Comparison of ENCODE assay signal across 10 cellular contexts in the genomic region with DNA sequence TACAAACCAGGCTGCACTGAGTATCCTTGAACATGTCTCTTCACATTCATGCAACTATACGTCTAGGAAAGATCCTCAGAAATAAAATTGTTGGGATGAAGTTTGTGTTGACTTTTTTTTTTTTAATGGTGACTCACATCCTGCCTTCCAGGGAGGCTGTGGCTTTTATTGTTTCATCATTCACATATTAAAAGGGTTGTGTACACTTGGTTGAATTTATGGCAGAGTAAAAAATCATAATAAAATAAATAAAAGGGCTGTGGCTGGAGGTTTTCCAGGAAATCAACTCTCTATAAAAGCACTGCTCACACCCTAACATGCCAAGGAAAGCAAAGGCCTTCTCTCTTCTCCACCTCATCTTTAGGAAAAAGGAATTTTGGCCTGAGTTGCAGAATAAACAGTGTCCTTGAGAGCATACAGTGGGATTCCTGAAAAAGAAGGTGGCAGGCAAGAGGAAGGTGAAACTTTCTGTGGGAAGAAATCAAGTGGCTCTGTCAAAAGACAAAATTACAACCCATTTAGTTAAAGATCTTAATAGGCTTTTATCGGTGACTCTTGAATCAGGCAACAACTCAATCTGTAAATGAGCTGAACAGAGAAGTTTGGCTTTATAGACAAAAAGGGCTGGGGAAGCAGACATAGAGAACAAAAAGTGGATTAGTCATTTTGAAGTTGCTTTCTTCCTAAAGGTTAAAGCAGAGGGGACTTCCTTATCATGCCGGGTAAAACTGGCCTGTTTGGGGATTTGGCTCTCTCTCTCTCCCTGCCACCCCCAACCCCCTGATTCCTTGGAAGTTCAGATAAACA. TPM values are rescaled to one million over a fixed set of nuclear protein-coding genes. Genes with fewer than 3 reads are reported as not detected.
DNase-seq lines count a peak whose midpoint lies in the region; ATAC-seq and TF ChIP-seq lines count a peak whose summit lies in the region.
"Had no signal": no experiment of that assay in that cellular context is flagged by ENCODE, and none has a peak within 500 bp of the region (broad histone marks: within the 10 kb centered on the region; RNA-seq: fewer than 3 reads in every experiment).

No MANE protein-coding gene starts in this region.

- H3K36me3 Mint-ChIP-seq in WTC11 = no peaks in the 10 kb centered on the region

- in situ Hi-C loops in gastrocnemius medialis (cut with MboI; ENCODE audit: low sequenced_read_pairs in 4 of 4) = loop anchor here (5.0 to 25.0 kb wide), 7 partner anchors 225 to 475 kb away; no protein-coding TSS in a partner anchor

- H3K4me1 Mint-ChIP-seq in WTC11 = peaks cover 4% of the 10 kb centered on the region

- ATAC-seq in gastrocnemius medialis (peak in 1 of 2 donors; percentile 33), WTC11 (no peak), GM18907 (IDR thresholded peaks at IDR 0.05; ENCODE audit: unreplicated experiment) (no peak)

- no peaks in the 10 kb centered on the region for H3K27me3 Mint-ChIP-seq in WTC11 (ENCODE audit: low read depth)

- intact Hi-C loops in gastrocnemius medialis (cut with DNase I; ENCODE audit: low total_unique reads) = no loop called here

- H3K27ac ChIP-seq in fibroblast of lung (ENCODE audit: insufficient read depth, low read length) (peak overlapping the region; percentile 19), gastrocnemius medialis (peak overlapping the region in 3 of 4 donors; percentile 24 to 46 (median 39))

- H3K9me3 ChIP-seq in fibroblast of lung (ENCODE audit: control insufficient read depth, insufficient read depth, low read depth, low read length) = no peaks in the 10 kb centered on the region
- H3K9me3 ChIP-seq in gastrocnemius medialis = no peaks in the 10 kb centered on the region

- H3K4me3 ChIP-seq in fibroblast of lung (replicated peaks in 1 of 4; ENCODE audit: control extremely low read depth in 1 of 4, insufficient read depth in 1 of 4, low read depth in 3 of 4, low read length in 4 of 4) = no peak overlapping the region
- H3K4me3 ChIP-seq in gastrocnemius medialis = no peak overlapping the region

- CTCF ChIA-PET in WTC11 (lab: Charles Lee) = interaction anchor here (0.6 to 0.7 kb wide), 2 partner anchors 11 to 76 kb away, joined by 3 to 6 read pairs; no protein-coding TSS in a partner anchor

- no peaks in the 10 kb centered on the region for H3K27me3 ChIP-seq in fibroblast of lung (ENCODE audit: control insufficient read depth, insufficient read depth, low read length)
- no peaks in the 10 kb centered on the region for H3K27me3 ChIP-seq in gastrocnemius medialis

- no peak overlapping the region for H3K9ac ChIP-seq in fibroblast of lung (ENCODE audit: insufficient read depth, low read length)

- no peak for TF ChIP-seq CTCF in fibroblast of lung (conservative IDR thresholded peaks at IDR 0.05 in 1 of 2, IDR thresholded peaks at IDR 0.05 in 1 of 2; ENCODE audit: low read depth in 1 of 2, low read length in 2 of 2)
- no peak for TF ChIP-seq CTCF in gastrocnemius medialis (IDR thresholded peaks at IDR 0.05 in 4 of 5, conservative IDR thresholded peaks at IDR 0.05 in 1 of 5)
- TF ChIP-seq CTCF in WTC11 (IDR thresholded peaks at IDR 0.05) = no peak

- H3K79me2 ChIP-seq in fibroblast of lung (ENCODE audit: control insufficient read depth, insufficient read depth, low read length) = no peaks in the 10 kb centered on the region

- no peaks in the 10 kb centered on the region for H3K36me3 ChIP-seq in fibroblast of lung (ENCODE audit: control insufficient read depth, insufficient read depth, low read length)
- no peaks in the 10 kb centered on the region for H3K36me3 ChIP-seq in gastrocnemius medialis

- POLR2A ChIA-PET in WTC11 (lab: Charles Lee) = no interaction called here

- TF ChIP-seq POLR2A in gastrocnemius medialis (IDR thresholded peaks at IDR 0.05) = peak in 1 of 2 donors; percentile 19

- H2AFZ ChIP-seq in fibroblast of lung (ENCODE audit: low read length) = no peak overlapping the region

- DNase-seq in GM04503 (ENCODE audit: low read depth) (peak; percentile 51), RKO (ENCODE audit: low spot score) (peak; percentile 56), fibroblast of lung (ENCODE audit: low read depth in 2 of 2) (peak; percentile 91 to 94), gastrocnemius medialis (no peak), WTC11 (ENCODE audit: low spot score) (no peak), SHP77 treated with DMSO at 0.1 percent for 48 hours (lab: John Stamatoyannopoulos, UW) (no peak), germinal center (ENCODE audit: low spot score) (no peak)
- DNase-seq: activated CD4-positive, alpha-beta T cell treated with anti-CD3 and anti-CD28 coated beads, Interleukin-2, amount 50 U/mL, for 1 hour; MV-4-11 had no signal

- H3K4me3 Mint-ChIP-seq in WTC11 = no peak overlapping the region

- no peak overlapping the region for H3K27ac Mint-ChIP-seq in WTC11

- H3K4me1 ChIP-seq in fibroblast of lung (ENCODE audit: control insufficient read depth, extremely low read depth, insufficient read depth, low read length) = peaks cover 9% of the 10 kb centered on the region
- no peaks in the 10 kb centered on the region for H3K4me1 ChIP-seq in gastrocnemius medialis

- H4K20me1 ChIP-seq in fibroblast of lung (ENCODE audit: control insufficient read depth, extremely low read depth, insufficient read depth, low read length) = no peaks in the 10 kb centered on the region

- no peaks in the 10 kb centered on the region for H3K9me3 Mint-ChIP-seq in WTC11

- no peak overlapping the region for H3K4me2 ChIP-seq in fibroblast of lung (ENCODE audit: extremely low read depth, insufficient read depth, low read length)

TF ChIP-seq in WTC11, 78 proteins besides CTCF, POLR2A, EP300 and RAD21 (continues in another document):
- no peak for TF ChIP-seq GRHL2 (CRISPR knock-in tag; IDR thresholded peaks at IDR 0.05; ENCODE audit: insufficient replicate concordance, severe bottlenecking)
- TF ChIP-seq ZNF263 (CRISPR knock-in tag; IDR thresholded peaks at IDR 0.05; ENCODE audit: low read depth) = no peak
- TF ChIP-seq ATF1 (CRISPR knock-in tag; IDR thresholded peaks at IDR 0.05) = no peak
- TF ChIP-seq MYBL2 (CRISPR knock-in tag; IDR thresholded peaks at IDR 0.05) = no peak
- TF ChIP-seq, protein P1, sequence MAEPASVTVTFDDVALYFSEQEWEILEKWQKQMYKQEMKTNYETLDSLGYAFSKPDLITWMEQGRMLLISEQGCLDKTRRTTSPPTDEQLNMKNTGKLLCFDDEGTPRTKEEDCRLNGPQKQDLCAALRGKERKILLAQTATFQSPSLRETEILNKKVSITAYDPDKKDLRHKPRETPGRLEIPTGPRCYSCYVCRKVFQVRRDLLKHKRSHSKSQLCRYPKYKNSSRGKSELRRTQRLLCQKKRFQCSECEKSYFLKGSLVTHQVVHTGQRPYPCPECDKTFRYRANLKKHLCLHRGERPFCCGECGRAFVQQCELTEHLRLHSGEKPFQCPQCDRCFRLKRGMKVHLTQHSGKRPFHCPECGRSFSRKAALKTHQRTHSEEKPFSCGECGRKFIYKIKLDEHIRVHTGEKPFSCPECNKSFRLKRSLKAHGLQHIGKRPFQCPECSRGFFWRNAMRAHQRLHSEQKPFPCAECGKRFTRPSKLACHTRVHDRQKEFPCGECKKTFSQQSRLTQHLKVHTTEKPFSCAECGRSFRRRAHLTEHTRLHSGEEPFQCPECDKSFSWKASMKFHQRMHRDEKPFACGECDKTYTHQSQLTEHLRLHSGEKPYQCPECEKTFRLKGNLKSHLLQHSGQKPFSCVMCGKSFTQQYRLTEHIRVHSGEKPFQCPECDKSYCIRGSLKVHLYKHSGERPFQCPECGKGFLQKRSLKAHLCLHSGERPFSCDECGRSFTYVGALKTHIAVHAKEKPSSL (CRISPR knock-in tag; conservative IDR thresholded peaks at IDR 0.05) = no peak
- TF ChIP-seq, protein P2, sequence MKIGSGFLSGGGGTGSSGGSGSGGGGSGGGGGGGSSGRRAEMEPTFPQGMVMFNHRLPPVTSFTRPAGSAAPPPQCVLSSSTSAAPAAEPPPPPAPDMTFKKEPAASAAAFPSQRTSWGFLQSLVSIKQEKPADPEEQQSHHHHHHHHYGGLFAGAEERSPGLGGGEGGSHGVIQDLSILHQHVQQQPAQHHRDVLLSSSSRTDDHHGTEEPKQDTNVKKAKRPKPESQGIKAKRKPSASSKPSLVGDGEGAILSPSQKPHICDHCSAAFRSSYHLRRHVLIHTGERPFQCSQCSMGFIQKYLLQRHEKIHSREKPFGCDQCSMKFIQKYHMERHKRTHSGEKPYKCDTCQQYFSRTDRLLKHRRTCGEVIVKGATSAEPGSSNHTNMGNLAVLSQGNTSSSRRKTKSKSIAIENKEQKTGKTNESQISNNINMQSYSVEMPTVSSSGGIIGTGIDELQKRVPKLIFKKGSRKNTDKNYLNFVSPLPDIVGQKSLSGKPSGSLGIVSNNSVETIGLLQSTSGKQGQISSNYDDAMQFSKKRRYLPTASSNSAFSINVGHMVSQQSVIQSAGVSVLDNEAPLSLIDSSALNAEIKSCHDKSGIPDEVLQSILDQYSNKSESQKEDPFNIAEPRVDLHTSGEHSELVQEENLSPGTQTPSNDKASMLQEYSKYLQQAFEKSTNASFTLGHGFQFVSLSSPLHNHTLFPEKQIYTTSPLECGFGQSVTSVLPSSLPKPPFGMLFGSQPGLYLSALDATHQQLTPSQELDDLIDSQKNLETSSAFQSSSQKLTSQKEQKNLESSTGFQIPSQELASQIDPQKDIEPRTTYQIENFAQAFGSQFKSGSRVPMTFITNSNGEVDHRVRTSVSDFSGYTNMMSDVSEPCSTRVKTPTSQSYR (CRISPR knock-in tag; IDR thresholded peaks at IDR 0.05) = no peak
- TF ChIP-seq, protein P3, sequence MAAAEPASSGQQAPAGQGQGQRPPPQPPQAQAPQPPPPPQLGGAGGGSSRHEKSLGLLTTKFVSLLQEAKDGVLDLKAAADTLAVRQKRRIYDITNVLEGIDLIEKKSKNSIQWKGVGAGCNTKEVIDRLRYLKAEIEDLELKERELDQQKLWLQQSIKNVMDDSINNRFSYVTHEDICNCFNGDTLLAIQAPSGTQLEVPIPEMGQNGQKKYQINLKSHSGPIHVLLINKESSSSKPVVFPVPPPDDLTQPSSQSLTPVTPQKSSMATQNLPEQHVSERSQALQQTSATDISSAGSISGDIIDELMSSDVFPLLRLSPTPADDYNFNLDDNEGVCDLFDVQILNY (CRISPR knock-in tag; IDR thresholded peaks at IDR 0.05) = no peak
- no peak for TF ChIP-seq ETV6 (CRISPR knock-in tag; IDR thresholded peaks at IDR 0.05)
- TF ChIP-seq FOXP1 (CRISPR knock-in tag; IDR thresholded peaks at IDR 0.05; ENCODE audit: borderline replicate concordance) = no peak

RNA-seq across cellular contexts. Expression of a gene that starts 41.6 kb away (rescaled TPM):
- total RNA-seq in fibroblast of lung (25.7 and 26.1 TPM in 2 replicates), gastrocnemius medialis (10 to 100 TPM; 22.2 to 35.7 (median 30.1) TPM), WTC11 (2021) (14.3 to 15.5 TPM (median 14.6 TPM) in 3 replicates)
- polyA plus RNA-seq in fibroblast of lung = 20.6 and 26.6 TPM in 2 replicates
- 15.0 and 18.7 TPM in 2 replicates for polyA plus RNA-seq in fibroblast of lung (2012)
- 9.8 and 20.7 TPM in 2 replicates for polyA minus RNA-seq in fibroblast of lung (ENCODE audit: low replicate concordance)

Comparison
In these comparisons a context has a peak if more than half of its experiments do, and no peak if none do; other contexts are left out.
1. DNase-seq: peak in GM04503 (single experiment), RKO (single experiment) and fibroblast of lung (2 of 2); none in gastrocnemius medialis (0 of 2), WTC11 (single experiment), SHP77 treated with DMSO at 0.1 percent for 48 hours (single experiment) and germinal center (single experiment).